ENCODE assay signal across 8 cellular contexts in genomic region chr13:102394158-102395053, GRCh38. TPM values are rescaled to one million over a fixed set of nuclear protein-coding genes. Genes with fewer than 3 reads are reported as not detected.
DNase-seq lines count a peak whose midpoint lies in the region; ATAC-seq and TF ChIP-seq lines count a peak whose summit lies in the region.

No MANE protein-coding gene starts in this region.

- peak overlapping the region; percentile 87 for H3K4me3 ChIP-seq in ACC112 (ENCODE audit: low read depth, low read length)

- peak; percentile 48 for DNase-seq in NCI-H524 treated with DMSO at 0.1 percent for 48 hours (lab: John Stamatoyannopoulos, UW)
- DNase-seq in activated CD8-positive, alpha-beta memory T cell treated with anti-CD3 and anti-CD28 coated beads, Interleukin-2, amount 50 U/mL, for 4 hours, result peak; percentile 97
- peak; percentile 85 for DNase-seq in epidermal melanocyte (ENCODE audit: insufficient read length, low spot score)
- peak; percentile 54 to 83 for DNase-seq in mesothelial cell of epicardium (ENCODE audit: low spot score in 2 of 2, unreplicated experiment in 2 of 2)
- peak; percentile 94 for DNase-seq in stimulated activated CD8-positive, alpha-beta memory T cell treated with anti-CD3 and anti-CD28 coated beads, Interleukin-15, amount 100 ng/mL, for 24 hours (ENCODE audit: low read depth)

- peaks cover 17% of the 10 kb centered on the region for H3K4me1 ChIP-seq in ACC112 (ENCODE audit: control insufficient read depth, insufficient read depth, low read length, unreplicated experiment)

- H3K4me3 Mint-ChIP-seq in mesothelial cell of epicardium, result peak overlapping the region; percentile 76

- no peaks in the 10 kb centered on the region for H3K27me3 ChIP-seq in ACC112 (ENCODE audit: insufficient read depth, low read length)

- H3K4me1 Mint-ChIP-seq in mesothelial cell of epicardium, result peaks cover 8% of the 10 kb centered on the region

- H3K36me3 Mint-ChIP-seq in mesothelial cell of epicardium, result no peaks in the 10 kb centered on the region

- H3K79me2 ChIP-seq in ACC112 (ENCODE audit: control insufficient read depth, insufficient read depth, low read length, unreplicated experiment), result no peaks in the 10 kb centered on the region

- no peak for TF ChIP-seq CTCF in mesothelial cell of epicardium (IDR thresholded peaks at IDR 0.05; ENCODE audit: unreplicated experiment)

- ATAC-seq in GM18909 (IDR thresholded peaks at IDR 0.05; ENCODE audit: poor library complexity, unreplicated experiment), result peak; percentile 97
- ATAC-seq in HG03175 (IDR thresholded peaks at IDR 0.05; ENCODE audit: unreplicated experiment), result peak; percentile 95

- no peaks in the 10 kb centered on the region for H3K36me3 ChIP-seq in ACC112 (ENCODE audit: insufficient read depth, low read length)

- peak overlapping the region; percentile 58 for H3K27ac ChIP-seq in ACC112 (ENCODE audit: low read depth, low read length)

- H3K9me3 Mint-ChIP-seq in mesothelial cell of epicardium, result no peaks in the 10 kb centered on the region

- H3K27ac Mint-ChIP-seq in mesothelial cell of epicardium, result no peak overlapping the region

- peaks cover 71% of the 10 kb centered on the region for H3K27me3 Mint-ChIP-seq in mesothelial cell of epicardium (ENCODE audit: low read depth)

- peak overlapping the region; percentile 94 for H2AFZ ChIP-seq in ACC112 (ENCODE audit: low read length, unreplicated experiment)

RNA-seq across cellular contexts. Expression of gene FGF14, which starts 7.4 kb away (rescaled TPM):
- 0.02 TPM in 1 of 3 replicates, not detected in the others for total RNA-seq in mesothelial cell of epicardium

Comparison
In these comparisons a context has a peak if more than half of its experiments do, and no peak if none do; other contexts are left out.
1. Peak in every context shown above with its lines: DNase-seq, ATAC-seq, H3K4me3 ChIP-seq and H3K27ac ChIP-seq.